25 cellular contexts compared by ENCODE assay signal in the genomic region with DNA sequence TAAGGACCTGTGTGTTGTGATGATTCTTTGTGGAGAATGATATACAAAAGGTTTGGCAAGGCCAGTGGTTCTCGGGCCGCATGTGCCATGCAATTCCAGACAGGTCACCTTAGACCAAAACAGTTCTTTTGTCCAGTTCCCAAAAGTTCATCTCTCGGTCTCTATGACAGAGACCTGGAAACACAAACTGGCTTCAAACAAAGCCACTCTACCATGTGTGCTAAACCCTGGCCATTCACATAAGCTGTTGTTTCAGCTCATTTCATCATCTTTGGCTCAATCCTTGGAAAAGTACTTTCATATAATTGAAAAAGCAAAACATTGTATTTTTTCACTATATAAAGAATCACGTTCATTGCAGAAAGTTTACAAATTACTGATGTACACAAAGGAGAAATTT.
"Had no signal": no experiment of that assay in that cellular context is flagged by ENCODE, and none has a peak within 500 bp of the region (broad histone marks: within the 10 kb centered on the region; RNA-seq: fewer than 3 reads in every experiment).

No MANE protein-coding gene starts in this region.

- ATAC-seq: activated CD8-positive, alpha-beta T cell treated with anti-CD3 and anti-CD28 coated beads, Interleukin-2, amount 10 ng/mL, durations not matched to agents 7 days and 5 days; activated naive CD8-positive, alpha-beta T cell treated with anti-CD3 and anti-CD28 coated beads, Interleukin-2, amount 50 U/mL, for 24 hours; PC-3 had no signal

- H3K27me3 ChIP-seq: brain microvascular endothelial cell, cardiac muscle cell had no signal

- H3K4me3 Mint-ChIP-seq: activated CD8-positive, alpha-beta T cell treated with anti-CD3 and anti-CD28 coated beads, Interleukin-2, amount 10 ng/mL, durations not matched to agents 7 days and 5 days; activated naive CD4-positive, alpha-beta T cell treated with anti-CD3 and anti-CD28 coated beads, Interleukin-2, amount 50 U/mL, for 24 hours; activated naive CD8-positive, alpha-beta T cell treated with anti-CD3 and anti-CD28 coated beads, Interleukin-2, amount 50 U/mL, for 24 hours; T-helper 1 cell treated with Interleukin-12 subunit alpha and Interleukin-12 subunit beta and Interleukin-4 antibody, amounts not matched to agents 30 μg/mL and 1 μg/mL, for 36 hours had no signal

- H3K36me3 Mint-ChIP-seq: activated naive CD4-positive, alpha-beta T cell treated with anti-CD3 and anti-CD28 coated beads, Interleukin-2, amount 50 U/mL, for 24 hours had no signal

- H3K4me1 Mint-ChIP-seq: activated naive CD4-positive, alpha-beta T cell treated with anti-CD3 and anti-CD28 coated beads, Interleukin-2, amount 50 U/mL, for 24 hours; activated naive CD8-positive, alpha-beta T cell treated with anti-CD3 and anti-CD28 coated beads, Interleukin-2, amount 50 U/mL, for 24 hours had no signal

- DNase-seq: activated CD4-positive, alpha-beta T cell treated with anti-CD3 and anti-CD28 coated beads for 48 hours; activated CD4-positive, alpha-beta T cell treated with anti-CD3 and anti-CD28 coated beads, Interleukin-2, amount 50 U/mL, for 4 hours; activated CD4-positive, CD25-positive, alpha-beta regulatory T cell treated with anti-CD3 and anti-CD28 coated beads, Interleukin-2, amount 50 U/mL, for 72 hours; activated CD8-positive, alpha-beta memory T cell treated with anti-CD3 and anti-CD28 coated beads, Interleukin-2, amount 50 U/mL, for 48 hours; activated CD8-positive, alpha-beta T cell treated with anti-CD3 and anti-CD28 coated beads, Interleukin-2, amount 10 ng/mL, durations not matched to agents 7 days and 5 days; activated effector memory CD4-positive, alpha-beta T cell treated with Interleukin-2 at 50 U/mL for 16 hours; activated naive CD4-positive, alpha-beta T cell; activated naive CD8-positive, alpha-beta T cell treated with anti-CD3 and anti-CD28 coated beads, Interleukin-2, amount 50 U/mL, for 24 hours; activated T-cell treated with anti-CD3 and anti-CD28 coated beads, Interleukin-2, amount 50 U/mL, for 1 hour; amniotic stem cell; brain microvascular endothelial cell; KG1; NCI-H1048; NCI-H146; NCI-H187 treated with DMSO at 0.1 percent for 48 hours; NCI-H2081 treated with DMSO at 0.1 percent for 48 hours; NCI-H446; NCI-H524 treated with DMSO at 0.1 percent for 48 hours; NCI-H748 treated with DMSO at 0.1 percent for 48 hours; NK-92 treated with Interleukin-12 subunit alpha and Interleukin-12 subunit beta, amount 100 ng/mL, for 24 hours; PC-3; SHP77 treated with DMSO at 0.1 percent for 48 hours had no signal

- H3K27me3 Mint-ChIP-seq: activated naive CD4-positive, alpha-beta T cell treated with anti-CD3 and anti-CD28 coated beads, Interleukin-2, amount 50 U/mL, for 24 hours had no signal

- H3K27ac ChIP-seq: brain microvascular endothelial cell, cardiac muscle cell had no signal

- H3K4me3 ChIP-seq: cardiac muscle cell had no signal

- H3K27ac Mint-ChIP-seq: activated CD8-positive, alpha-beta T cell treated with anti-CD3 and anti-CD28 coated beads, Interleukin-2, amount 10 ng/mL, durations not matched to agents 7 days and 5 days; activated naive CD4-positive, alpha-beta T cell treated with anti-CD3 and anti-CD28 coated beads, Interleukin-2, amount 50 U/mL, for 24 hours; activated naive CD8-positive, alpha-beta T cell treated with anti-CD3 and anti-CD28 coated beads, Interleukin-2, amount 50 U/mL, for 24 hours; T-helper 1 cell treated with Interleukin-12 subunit alpha and Interleukin-12 subunit beta and Interleukin-4 antibody, amounts not matched to agents 30 μg/mL and 1 μg/mL, for 36 hours had no signal

- H3K36me3 ChIP-seq: brain microvascular endothelial cell, cardiac muscle cell had no signal
